1 cellular context compared by ENCODE assay signal in genomic region chr2:151071382-151071781, GRCh38.
TF ChIP-seq lines count a peak whose summit lies in the region.

No MANE protein-coding gene starts in this region.

TF ChIP-seq in HCT116, 20 proteins besides CTCF, POLR2A, EP300 and RAD21 (continued from another document):
- TF ChIP-seq REST (IDR thresholded peaks at IDR 0.05; ENCODE audit: low read depth) (no peak), SRF (IDR thresholded peaks at IDR 0.05; ENCODE audit: low read depth) (no peak), ZFX (IDR thresholded peaks at IDR 0.05) (no peak), ATF3 (IDR thresholded peaks at IDR 0.05) (no peak), YY1 (IDR thresholded peaks at IDR 0.05; ENCODE audit: extremely low read depth, insufficient replicate concordance, low read depth, low read length) (no peak), EGR1 (IDR thresholded peaks at IDR 0.05; ENCODE audit: low read depth) (no peak)
